21 cellular contexts compared by ENCODE assay signal in genomic region chr15:20386198-20386597, GRCh38.
A peak's percentile ranks its signal among the peaks of the same experiment; 100 is the strongest.
DNase-seq lines count a peak whose midpoint lies in the region; ATAC-seq and TF ChIP-seq lines count a peak whose summit lies in the region.
"Had no signal": no experiment of that assay in that cellular context is flagged by ENCODE, and none has a peak within 500 bp of the region (broad histone marks: within the 10 kb centered on the region; RNA-seq: fewer than 3 reads in every experiment).

No MANE protein-coding gene starts in this region.

- TF ChIP-seq CTCF in left ventricle myocardium inferior (IDR thresholded peaks at IDR 0.05; ENCODE audit: borderline replicate concordance) (no peak), spleen (IDR thresholded peaks at IDR 0.05 in 8 of 11, conservative IDR thresholded peaks at IDR 0.05 in 3 of 11) (no peak), GM13977 (IDR thresholded peaks at IDR 0.05; ENCODE audit: extremely low read depth, insufficient read depth, missing control alignments) (no peak)

- H3K4me1 ChIP-seq in left ventricle myocardium inferior = no peaks in the 10 kb centered on the region
- no peaks in the 10 kb centered on the region for H3K4me1 ChIP-seq in iPS-20b (ENCODE audit: insufficient read depth, low read length)
- no peaks in the 10 kb centered on the region for H3K4me1 ChIP-seq in spleen
- H3K4me1 ChIP-seq: HAP-1 had no signal

- peak; percentile 35 for ATAC-seq in Right ventricle myocardium superior (ENCODE audit: poor library complexity)
- ATAC-seq in HG02970 (IDR thresholded peaks at IDR 0.05; ENCODE audit: low FRiP score, unreplicated experiment) = no peak

- H3K9ac ChIP-seq in iPS-20b (ENCODE audit: low read depth, low read length) = no peak overlapping the region
- H3K9ac ChIP-seq: BLaER1 had no signal

- peak; percentile 31 for DNase-seq in Right ventricle myocardium superior
- no peak for DNase-seq in left ventricle myocardium inferior
- peak; percentile 58 for DNase-seq in spleen
- no peak for DNase-seq in GM13977 (ENCODE audit: low spot score)
- no peak for DNase-seq in caudate nucleus (lab: John Stamatoyannopoulos, UW)
- DNase-seq: 8988T; CD4-positive, CD25-positive, alpha-beta regulatory T cell; GOT3; HFFc6; NCI-H1048; NCI-H1417; NCI-H1694; NCI-H2029 treated with DMSO at 0.1 percent for 48 hours; NCI-H526 treated with DMSO at 0.1 percent for 48 hours; PC-9; SHP77 had no signal

- TF ChIP-seq POLR2A in spleen (IDR thresholded peaks at IDR 0.05) = no peak

- intact Hi-C loops in Right ventricle myocardium superior (cut with DNase I) = no loop called here
- intact Hi-C loops in left ventricle myocardium inferior (cut with micrococcal nuclease) = no loop called here
- intact Hi-C loops in spleen (cut with DNase I; ENCODE audit: low total_unique reads) = no loop called here

- H3K27me3 ChIP-seq in left ventricle myocardium inferior (ENCODE audit: low read depth) (no peaks in the 10 kb centered on the region), iPS-20b (ENCODE audit: insufficient read depth, low read length) (no peaks in the 10 kb centered on the region), spleen (replicated peaks in 1 of 7) (no peaks in the 10 kb centered on the region)
- H3K27me3 ChIP-seq: BLaER1 had no signal

- no peaks in the 10 kb centered on the region for H3K36me3 ChIP-seq in left ventricle myocardium inferior
- no peaks in the 10 kb centered on the region for H3K36me3 ChIP-seq in iPS-20b (ENCODE audit: insufficient read depth, low read depth, low read length)
- no peaks in the 10 kb centered on the region for H3K36me3 ChIP-seq in spleen
- H3K36me3 ChIP-seq: BLaER1, HAP-1 had no signal

- H3K4me3 ChIP-seq in left ventricle myocardium inferior (no peak overlapping the region), iPS-20b (ENCODE audit: low read length) (peak overlapping the region; percentile 8; the same call in 1 of the 2 replicates), spleen (no peak overlapping the region)
- H3K4me3 ChIP-seq: BLaER1, HAP-1, PC-9 had no signal

- in situ Hi-C loops in GM13977 (cut with MboI; ENCODE audit: low pct_unique_long_range_greater_than_20kb, low sequenced_read_pairs, unreplicated experiment) = no loop called here

- peaks cover 45% of the 10 kb centered on the region for H3K9me3 ChIP-seq in left ventricle myocardium inferior (replicated peaks)
- peaks cover 71% of the 10 kb centered on the region for H3K9me3 ChIP-seq in iPS-20b (ENCODE audit: insufficient read depth, low read depth, low read length)
- peaks cover 12 to 44% (median 30%) of the 10 kb centered on the region in 8 donors for H3K9me3 ChIP-seq in spleen

- H3K27ac ChIP-seq in left ventricle myocardium inferior (replicated peaks) (no peak overlapping the region), iPS-20b (ENCODE audit: low read length) (no peak overlapping the region), spleen (no peak overlapping the region), caudate nucleus (ENCODE audit: low read depth, low read length) (no peak overlapping the region)
- H3K27ac ChIP-seq: BLaER1, HL-60, PC-9 had no signal

Comparison
In these comparisons a context has a peak if more than half of its experiments do, and no peak if none do; other contexts are left out.
1. DNase-seq: peak in Right ventricle myocardium superior (single experiment) and spleen (single experiment); none in left ventricle myocardium inferior (single experiment), GM13977 (single experiment) and caudate nucleus (0 of 61).